ENCODE assay signal across 2 cellular contexts in the genomic region with DNA sequence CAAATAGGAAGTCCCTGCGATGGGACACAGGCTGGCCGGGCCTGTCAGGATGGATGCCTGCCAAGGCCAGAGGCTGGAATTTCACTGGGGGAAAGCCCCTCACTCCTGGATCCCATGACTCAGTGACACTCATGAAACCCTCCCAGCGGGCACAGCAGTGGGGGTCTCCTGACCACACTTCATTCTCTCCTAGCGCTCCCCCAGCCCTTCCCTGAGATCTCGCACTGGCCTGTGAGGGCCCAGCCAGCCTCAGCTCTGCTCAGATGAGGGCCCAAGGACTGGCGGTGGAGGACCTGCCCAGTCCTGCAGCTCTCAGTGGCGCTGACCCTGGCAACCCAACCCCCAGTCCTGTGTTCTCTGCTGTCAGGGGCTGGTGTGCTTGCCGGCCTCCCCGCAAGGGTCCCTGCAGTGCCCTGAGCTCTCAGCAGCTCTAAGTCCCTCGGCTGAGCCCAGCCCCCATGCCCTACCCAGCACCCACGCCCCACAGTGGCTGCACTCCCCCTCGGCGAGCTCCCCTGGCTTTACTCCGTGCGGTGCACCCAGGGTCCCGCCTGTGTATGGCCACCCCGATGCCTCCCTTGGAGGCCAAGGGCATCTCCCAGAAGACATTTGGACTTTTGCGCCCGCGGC.
TF ChIP-seq lines count a peak whose summit lies in the region.

No MANE protein-coding gene starts in this region.

TF ChIP-seq in GM23338, 12 proteins besides CTCF, POLR2A, EP300 and RAD21:
- TF ChIP-seq, protein P1, sequence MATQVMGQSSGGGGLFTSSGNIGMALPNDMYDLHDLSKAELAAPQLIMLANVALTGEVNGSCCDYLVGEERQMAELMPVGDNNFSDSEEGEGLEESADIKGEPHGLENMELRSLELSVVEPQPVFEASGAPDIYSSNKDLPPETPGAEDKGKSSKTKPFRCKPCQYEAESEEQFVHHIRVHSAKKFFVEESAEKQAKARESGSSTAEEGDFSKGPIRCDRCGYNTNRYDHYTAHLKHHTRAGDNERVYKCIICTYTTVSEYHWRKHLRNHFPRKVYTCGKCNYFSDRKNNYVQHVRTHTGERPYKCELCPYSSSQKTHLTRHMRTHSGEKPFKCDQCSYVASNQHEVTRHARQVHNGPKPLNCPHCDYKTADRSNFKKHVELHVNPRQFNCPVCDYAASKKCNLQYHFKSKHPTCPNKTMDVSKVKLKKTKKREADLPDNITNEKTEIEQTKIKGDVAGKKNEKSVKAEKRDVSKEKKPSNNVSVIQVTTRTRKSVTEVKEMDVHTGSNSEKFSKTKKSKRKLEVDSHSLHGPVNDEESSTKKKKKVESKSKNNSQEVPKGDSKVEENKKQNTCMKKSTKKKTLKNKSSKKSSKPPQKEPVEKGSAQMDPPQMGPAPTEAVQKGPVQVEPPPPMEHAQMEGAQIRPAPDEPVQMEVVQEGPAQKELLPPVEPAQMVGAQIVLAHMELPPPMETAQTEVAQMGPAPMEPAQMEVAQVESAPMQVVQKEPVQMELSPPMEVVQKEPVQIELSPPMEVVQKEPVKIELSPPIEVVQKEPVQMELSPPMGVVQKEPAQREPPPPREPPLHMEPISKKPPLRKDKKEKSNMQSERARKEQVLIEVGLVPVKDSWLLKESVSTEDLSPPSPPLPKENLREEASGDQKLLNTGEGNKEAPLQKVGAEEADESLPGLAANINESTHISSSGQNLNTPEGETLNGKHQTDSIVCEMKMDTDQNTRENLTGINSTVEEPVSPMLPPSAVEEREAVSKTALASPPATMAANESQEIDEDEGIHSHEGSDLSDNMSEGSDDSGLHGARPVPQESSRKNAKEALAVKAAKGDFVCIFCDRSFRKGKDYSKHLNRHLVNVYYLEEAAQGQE (IDR thresholded peaks at IDR 0.05; ENCODE audit: unreplicated experiment): no peak
- TF ChIP-seq NANOG (IDR thresholded peaks at IDR 0.05; ENCODE audit: borderline replicate concordance): no peak
- TF ChIP-seq EZH2 (IDR thresholded peaks at IDR 0.05; ENCODE audit: low read depth, unreplicated experiment): no peak
- TF ChIP-seq JUNB (IDR thresholded peaks at IDR 0.05; ENCODE audit: unreplicated experiment): no peak
- TF ChIP-seq CREB1 (CRISPR knock-in tag; IDR thresholded peaks at IDR 0.05; ENCODE audit: low read depth): no peak
- TF ChIP-seq ZNF331 (CRISPR knock-in tag; IDR thresholded peaks at IDR 0.05; ENCODE audit: low read depth): no peak
- TF ChIP-seq, protein P2, sequence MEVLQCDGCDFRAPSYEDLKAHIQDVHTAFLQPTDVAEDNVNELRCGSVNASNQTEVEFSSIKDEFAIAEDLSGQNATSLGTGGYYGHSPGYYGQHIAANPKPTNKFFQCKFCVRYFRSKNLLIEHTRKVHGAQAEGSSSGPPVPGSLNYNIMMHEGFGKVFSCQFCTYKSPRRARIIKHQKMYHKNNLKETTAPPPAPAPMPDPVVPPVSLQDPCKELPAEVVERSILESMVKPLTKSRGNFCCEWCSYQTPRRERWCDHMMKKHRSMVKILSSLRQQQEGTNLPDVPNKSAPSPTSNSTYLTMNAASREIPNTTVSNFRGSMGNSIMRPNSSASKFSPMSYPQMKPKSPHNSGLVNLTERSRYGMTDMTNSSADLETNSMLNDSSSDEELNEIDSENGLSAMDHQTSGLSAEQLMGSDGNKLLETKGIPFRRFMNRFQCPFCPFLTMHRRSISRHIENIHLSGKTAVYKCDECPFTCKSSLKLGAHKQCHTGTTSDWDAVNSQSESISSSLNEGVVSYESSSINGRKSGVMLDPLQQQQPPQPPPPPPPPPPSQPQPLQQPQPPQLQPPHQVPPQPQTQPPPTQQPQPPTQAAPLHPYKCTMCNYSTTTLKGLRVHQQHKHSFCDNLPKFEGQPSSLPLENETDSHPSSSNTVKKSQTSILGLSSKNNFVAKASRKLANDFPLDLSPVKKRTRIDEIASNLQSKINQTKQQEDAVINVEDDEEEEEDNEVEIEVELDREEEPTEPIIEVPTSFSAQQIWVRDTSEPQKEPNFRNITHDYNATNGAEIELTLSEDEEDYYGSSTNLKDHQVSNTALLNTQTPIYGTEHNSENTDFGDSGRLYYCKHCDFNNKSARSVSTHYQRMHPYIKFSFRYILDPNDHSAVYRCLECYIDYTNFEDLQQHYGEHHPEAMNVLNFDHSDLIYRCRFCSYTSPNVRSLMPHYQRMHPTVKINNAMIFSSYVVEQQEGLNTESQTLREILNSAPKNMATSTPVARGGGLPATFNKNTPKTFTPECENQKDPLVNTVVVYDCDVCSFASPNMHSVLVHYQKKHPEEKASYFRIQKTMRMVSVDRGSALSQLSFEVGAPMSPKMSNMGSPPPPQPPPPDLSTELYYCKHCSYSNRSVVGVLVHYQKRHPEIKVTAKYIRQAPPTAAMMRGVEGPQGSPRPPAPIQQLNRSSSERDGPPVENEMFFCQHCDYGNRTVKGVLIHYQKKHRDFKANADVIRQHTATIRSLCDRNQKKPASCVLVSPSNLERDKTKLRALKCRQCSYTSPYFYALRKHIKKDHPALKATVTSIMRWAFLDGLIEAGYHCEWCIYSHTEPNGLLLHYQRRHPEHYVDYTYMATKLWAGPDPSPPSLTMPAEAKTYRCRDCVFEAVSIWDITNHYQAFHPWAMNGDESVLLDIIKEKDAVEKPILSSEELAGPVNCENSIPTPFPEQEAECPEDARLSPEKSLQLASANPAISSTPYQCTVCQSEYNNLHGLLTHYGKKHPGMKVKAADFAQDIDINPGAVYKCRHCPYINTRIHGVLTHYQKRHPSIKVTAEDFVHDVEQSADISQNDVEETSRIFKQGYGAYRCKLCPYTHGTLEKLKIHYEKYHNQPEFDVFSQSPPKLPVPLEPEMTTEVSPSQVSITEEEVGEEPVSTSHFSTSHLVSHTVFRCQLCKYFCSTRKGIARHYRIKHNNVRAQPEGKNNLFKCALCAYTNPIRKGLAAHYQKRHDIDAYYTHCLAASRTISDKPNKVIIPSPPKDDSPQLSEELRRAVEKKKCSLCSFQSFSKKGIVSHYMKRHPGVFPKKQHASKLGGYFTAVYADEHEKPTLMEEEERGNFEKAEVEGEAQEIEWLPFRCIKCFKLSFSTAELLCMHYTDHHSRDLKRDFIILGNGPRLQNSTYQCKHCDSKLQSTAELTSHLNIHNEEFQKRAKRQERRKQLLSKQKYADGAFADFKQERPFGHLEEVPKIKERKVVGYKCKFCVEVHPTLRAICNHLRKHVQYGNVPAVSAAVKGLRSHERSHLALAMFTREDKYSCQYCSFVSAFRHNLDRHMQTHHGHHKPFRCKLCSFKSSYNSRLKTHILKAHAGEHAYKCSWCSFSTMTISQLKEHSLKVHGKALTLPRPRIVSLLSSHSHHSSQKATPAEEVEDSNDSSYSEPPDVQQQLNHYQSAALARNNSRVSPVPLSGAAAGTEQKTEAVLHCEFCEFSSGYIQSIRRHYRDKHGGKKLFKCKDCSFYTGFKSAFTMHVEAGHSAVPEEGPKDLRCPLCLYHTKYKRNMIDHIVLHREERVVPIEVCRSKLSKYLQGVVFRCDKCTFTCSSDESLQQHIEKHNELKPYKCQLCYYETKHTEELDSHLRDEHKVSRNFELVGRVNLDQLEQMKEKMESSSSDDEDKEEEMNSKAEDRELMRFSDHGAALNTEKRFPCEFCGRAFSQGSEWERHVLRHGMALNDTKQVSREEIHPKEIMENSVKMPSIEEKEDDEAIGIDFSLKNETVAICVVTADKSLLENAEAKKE (CRISPR knock-in tag; IDR thresholded peaks at IDR 0.05): no peak
- no peak for TF ChIP-seq ZNF114 (CRISPR knock-in tag; IDR thresholded peaks at IDR 0.05)

TF ChIP-seq in IMR-90, 13 proteins besides CTCF, POLR2A, EP300 and RAD21 (continued from another document):
- TF ChIP-seq, protein P3, sequence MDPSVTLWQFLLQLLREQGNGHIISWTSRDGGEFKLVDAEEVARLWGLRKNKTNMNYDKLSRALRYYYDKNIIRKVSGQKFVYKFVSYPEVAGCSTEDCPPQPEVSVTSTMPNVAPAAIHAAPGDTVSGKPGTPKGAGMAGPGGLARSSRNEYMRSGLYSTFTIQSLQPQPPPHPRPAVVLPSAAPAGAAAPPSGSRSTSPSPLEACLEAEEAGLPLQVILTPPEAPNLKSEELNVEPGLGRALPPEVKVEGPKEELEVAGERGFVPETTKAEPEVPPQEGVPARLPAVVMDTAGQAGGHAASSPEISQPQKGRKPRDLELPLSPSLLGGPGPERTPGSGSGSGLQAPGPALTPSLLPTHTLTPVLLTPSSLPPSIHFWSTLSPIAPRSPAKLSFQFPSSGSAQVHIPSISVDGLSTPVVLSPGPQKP (IDR thresholded peaks at IDR 0.05; ENCODE audit: borderline replicate concordance, low read depth, low read length): no peak
- TF ChIP-seq NFE2L2 (IDR thresholded peaks at IDR 0.05; ENCODE audit: low read depth, low read length): no peak
- TF ChIP-seq, protein P4, sequence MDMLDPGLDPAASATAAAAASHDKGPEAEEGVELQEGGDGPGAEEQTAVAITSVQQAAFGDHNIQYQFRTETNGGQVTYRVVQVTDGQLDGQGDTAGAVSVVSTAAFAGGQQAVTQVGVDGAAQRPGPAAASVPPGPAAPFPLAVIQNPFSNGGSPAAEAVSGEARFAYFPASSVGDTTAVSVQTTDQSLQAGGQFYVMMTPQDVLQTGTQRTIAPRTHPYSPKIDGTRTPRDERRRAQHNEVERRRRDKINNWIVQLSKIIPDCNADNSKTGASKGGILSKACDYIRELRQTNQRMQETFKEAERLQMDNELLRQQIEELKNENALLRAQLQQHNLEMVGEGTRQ (IDR thresholded peaks at IDR 0.05; ENCODE audit: low read depth, low read length): no peak
